In genomic region chr17:7922499-7923289, GRCh38 we compare ENCODE assay signal across 8 cellular contexts. TPM values are rescaled to one million over a fixed set of nuclear protein-coding genes. Genes with fewer than 3 reads are reported as not detected.
DNase-seq lines count a peak whose midpoint lies in the region; ATAC-seq, FAIRE-seq and TF ChIP-seq lines count a peak whose summit lies in the region.

No MANE protein-coding gene starts in this region.

- no peak for FAIRE-seq in H54 (lab: Jason Lieb, UNC)

- H3K9me3 ChIP-seq in right atrium auricular region (no peaks in the 10 kb centered on the region), psoas muscle (no peaks in the 10 kb centered on the region), tibial nerve (no peaks in the 10 kb centered on the region)

- DNase-seq in GM03348 (ENCODE audit: low spot score) (peak; percentile 89), SW480 (ENCODE audit: low spot score) (peak; percentile 19), amygdala (lab: John Stamatoyannopoulos, UW) (peak in 51 of 56 donors; percentile 11 to 85 (median 56)), right atrium auricular region (ENCODE audit: low spot score) (peak; percentile 89), psoas muscle (peak; percentile 88 to 91), tibial nerve (ENCODE audit: low spot score in 2 of 2) (peak; percentile 79 to 81), H54 (ENCODE audit: insufficient read length, low spot score) (no peak)

- ATAC-seq in psoas muscle, result peak; percentile 80 to 96 (median 88)
- no peak for ATAC-seq in HG03354 (IDR thresholded peaks at IDR 0.05; ENCODE audit: poor library complexity, severe bottlenecking, unreplicated experiment)

- H3K27me3 ChIP-seq in right atrium auricular region (no peaks in the 10 kb centered on the region), psoas muscle (ENCODE audit: insufficient read depth in 3 of 3, low read length in 2 of 3) (no peaks in the 10 kb centered on the region), tibial nerve (no peaks in the 10 kb centered on the region)

- intact Hi-C loops in psoas muscle (cut with DNase I), result no loop called here

- peaks cover 0 to 10% of the 10 kb centered on the region in 2 donors for H3K4me1 ChIP-seq in right atrium auricular region
- H3K4me1 ChIP-seq in psoas muscle, result peaks cover 8% of the 10 kb centered on the region
- H3K4me1 ChIP-seq in tibial nerve, result peaks cover 0 to 13% (median 5%) of the 10 kb centered on the region in 4 donors

- H3K27ac ChIP-seq in right atrium auricular region, result peak overlapping the region; percentile 53 to 65
- peak overlapping the region; percentile 58 for H3K27ac ChIP-seq in psoas muscle
- peak overlapping the region; percentile 74 to 88 (median 78) for H3K27ac ChIP-seq in tibial nerve

- peak in 1 of 2 donors; percentile 82 for TF ChIP-seq EP300 in tibial nerve (IDR thresholded peaks at IDR 0.05)

- H3K4me3 ChIP-seq in right atrium auricular region (peak overlapping the region; percentile 26 to 56), psoas muscle (peak overlapping the region; percentile 69), tibial nerve (peak overlapping the region; percentile 34 to 60 (median 50))

- peak; percentile 29 to 74 for TF ChIP-seq POLR2A in tibial nerve (IDR thresholded peaks at IDR 0.05)
- TF ChIP-seq POLR2A in H54 (IDR thresholded peaks at IDR 0.05; ENCODE audit: low read depth, low read length), result no peak

- TF ChIP-seq CTCF in right atrium auricular region (IDR thresholded peaks at IDR 0.05) (no peak), psoas muscle (IDR thresholded peaks at IDR 0.05) (no peak), tibial nerve (IDR thresholded peaks at IDR 0.05) (no peak)

- H3K36me3 ChIP-seq in right atrium auricular region, result no peaks in the 10 kb centered on the region
- H3K36me3 ChIP-seq in psoas muscle (ENCODE audit: insufficient read depth in 1 of 2, low read depth in 1 of 2), result no peaks in the 10 kb centered on the region
- peaks cover 0 to 6% (median 0%) of the 10 kb centered on the region in 3 donors for H3K36me3 ChIP-seq in tibial nerve

- 3 to 6% (median 4%) methylated on average over 42 of the region's 42 CpGs for WGBS in psoas muscle, 3 donors
- 6% methylated on average over 30 of the region's 42 CpGs for WGBS in tibial nerve, 2 donors

RNA-seq across cellular contexts. Expression of gene RNF227, which starts 6.6 kb away (rescaled TPM):
- total RNA-seq in right atrium auricular region (1 to 10 TPM; 1.6 to 5.8 TPM), psoas muscle (1 to 10 TPM in 2 of 4 donors, under 1 TPM in 2; 0.62 to 2.6 (median 1.0) TPM), tibial nerve (10 to 100 TPM in 1 of 4 donors, 1 to 10 TPM in 3; 2.6 to 41.2 (median 3.8) TPM)
- polyA plus RNA-seq in psoas muscle, result 1 to 10 TPM; 1.5 to 2.4 (median 1.6) TPM

RNA-seq across cellular contexts. Expression of gene KCNAB3, which starts 7.0 kb away (rescaled TPM):
- total RNA-seq in right atrium auricular region (under 1 TPM in 1 of 2 donors, not detected in 1; 0.39 TPM), psoas muscle (under 1 TPM in 3 of 4 donors, not detected in 1; 0.38 to 0.77 (median 0.57) TPM), tibial nerve (1 to 10 TPM; 1.1 to 6.0 (median 1.4) TPM)
- under 1 TPM; 0.18 to 0.52 (median 0.21) TPM for polyA plus RNA-seq in psoas muscle

RNA-seq across cellular contexts. Expression of gene TRAPPC1, which starts 9.1 kb away (rescaled TPM):
- total RNA-seq in right atrium auricular region, result 10 to 100 TPM; 52.4 to 68.2 TPM
- 10 to 100 TPM; 47.7 to 84.9 (median 75.0) TPM for total RNA-seq in psoas muscle
- 10 to 100 TPM; 64.0 to 78.4 (median 76.1) TPM for polyA plus RNA-seq in psoas muscle
- total RNA-seq in tibial nerve, result 10 to 100 TPM; 24.1 to 39.3 (median 36.8) TPM

RNA-seq across cellular contexts. Expression of gene CNTROB, which starts 9.3 kb away (rescaled TPM):
- total RNA-seq in right atrium auricular region (1 to 10 TPM; 4.6 to 8.3 TPM), psoas muscle (1 to 10 TPM; 5.5 to 9.5 (median 7.4) TPM), tibial nerve (10 to 100 TPM; 22.4 to 38.0 (median 28.0) TPM)
- 1 to 10 TPM; 5.9 to 9.6 (median 8.8) TPM for polyA plus RNA-seq in psoas muscle

RNA-seq across cellular contexts. Expression of gene CHD3, which starts 34.1 kb away (rescaled TPM):
- 10 to 100 TPM; 17.6 to 44.7 TPM for total RNA-seq in right atrium auricular region
- 10 to 100 TPM in 1 of 4 donors, 1 to 10 TPM in 3; 5.8 to 13.1 (median 7.5) TPM for total RNA-seq in psoas muscle
- polyA plus RNA-seq in psoas muscle, result 1 to 10 TPM; 3.3 to 6.9 (median 6.8) TPM
- total RNA-seq in tibial nerve, result 100 to 1,000 TPM in 3 of 4 donors, 10 to 100 TPM in 1; 80.4 to 202 (median 125) TPM
